ENCODE assay signal across 2 cellular contexts in the genomic region with DNA sequence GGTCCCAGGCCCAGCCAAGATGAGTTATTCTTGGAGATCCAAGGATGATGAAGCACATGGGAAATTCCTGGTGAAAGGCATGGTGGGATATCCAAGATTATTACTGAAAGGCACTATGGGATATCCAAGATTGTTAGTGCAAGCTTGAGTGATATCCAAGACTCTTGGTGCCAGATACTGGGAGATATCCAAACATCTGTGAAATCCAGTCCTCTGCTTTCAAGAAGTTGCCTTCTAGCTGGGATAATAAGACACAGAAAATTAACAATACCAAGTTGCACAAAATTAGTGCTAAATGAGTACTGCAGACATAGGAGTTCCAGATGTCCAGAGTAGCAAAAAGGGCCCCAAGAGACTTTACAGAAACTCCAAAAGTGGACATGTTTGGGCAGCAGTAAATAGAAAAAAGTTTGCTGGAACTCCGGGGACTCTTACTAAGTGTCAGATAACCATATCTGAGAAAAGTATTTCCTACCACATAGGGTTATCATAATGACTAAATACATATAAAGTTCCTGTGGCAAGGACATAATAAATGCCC.
TF ChIP-seq lines count a peak whose summit lies in the region.

No MANE protein-coding gene starts in this region.

TF ChIP-seq in A549, 52 proteins besides CTCF, POLR2A, EP300 and RAD21:
- TF ChIP-seq ESRRA (IDR thresholded peaks at IDR 0.05; ENCODE audit: borderline replicate concordance, low read length) (no peak), HDAC2 (IDR thresholded peaks at IDR 0.05) (no peak), RFX5 (IDR thresholded peaks at IDR 0.05) (no peak), FOXS1 (CRISPR knock-in tag; IDR thresholded peaks at IDR 0.05) (no peak), ZFP36 (IDR thresholded peaks at IDR 0.05; ENCODE audit: borderline replicate concordance, partially characterized antibody) (no peak), RARB (CRISPR knock-in tag; IDR thresholded peaks at IDR 0.05) (no peak), NR3C1 (IDR thresholded peaks at IDR 0.05) (no peak), MAZ (IDR thresholded peaks at IDR 0.05; ENCODE audit: borderline replicate concordance, low read depth, low read length) (no peak), BHLHE40 (IDR thresholded peaks at IDR 0.05; ENCODE audit: low read depth, low read length) (no peak), NFE2L2 (conservative IDR thresholded peaks at IDR 0.05; ENCODE audit: low read length) (no peak), CBX8 (IDR thresholded peaks at IDR 0.05) (no peak), EHF (CRISPR knock-in tag; IDR thresholded peaks at IDR 0.05) (no peak), PHF8 (IDR thresholded peaks at IDR 0.05; ENCODE audit: borderline replicate concordance, low read depth) (no peak), HOXB5 (CRISPR knock-in tag; IDR thresholded peaks at IDR 0.05) (no peak), NPAS2 (CRISPR knock-in tag; IDR thresholded peaks at IDR 0.05; ENCODE audit: borderline replicate concordance) (no peak)
- TF ChIP-seq, protein P1, sequence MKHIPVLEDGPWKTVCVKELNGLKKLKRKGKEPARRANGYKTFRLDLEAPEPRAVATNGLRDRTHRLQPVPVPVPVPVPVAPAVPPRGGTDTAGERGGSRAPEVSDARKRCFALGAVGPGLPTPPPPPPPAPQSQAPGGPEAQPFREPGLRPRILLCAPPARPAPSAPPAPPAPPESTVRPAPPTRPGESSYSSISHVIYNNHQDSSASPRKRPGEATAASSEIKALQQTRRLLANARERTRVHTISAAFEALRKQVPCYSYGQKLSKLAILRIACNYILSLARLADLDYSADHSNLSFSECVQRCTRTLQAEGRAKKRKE (CRISPR knock-in tag; IDR thresholded peaks at IDR 0.05; ENCODE audit: low read depth) = no peak
- TF ChIP-seq, protein P2, sequence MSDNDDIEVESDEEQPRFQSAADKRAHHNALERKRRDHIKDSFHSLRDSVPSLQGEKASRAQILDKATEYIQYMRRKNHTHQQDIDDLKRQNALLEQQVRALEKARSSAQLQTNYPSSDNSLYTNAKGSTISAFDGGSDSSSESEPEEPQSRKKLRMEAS (IDR thresholded peaks at IDR 0.05) = no peak
TF ChIP-seq in A549: peak in this region for 0.

TF ChIP-seq in HCT116, 20 proteins besides CTCF, POLR2A, EP300 and RAD21:
- TF ChIP-seq EZH2phosphoT487 (IDR thresholded peaks at IDR 0.05; ENCODE audit: borderline replicate concordance) (no peak), SP1 (IDR thresholded peaks at IDR 0.05; ENCODE audit: low read depth) (no peak), ZFX (IDR thresholded peaks at IDR 0.05) (no peak), JUND (IDR thresholded peaks at IDR 0.05) (no peak), EGR1 (IDR thresholded peaks at IDR 0.05; ENCODE audit: low read depth) (no peak), EZH2 (IDR thresholded peaks at IDR 0.05) (no peak), SRF (IDR thresholded peaks at IDR 0.05; ENCODE audit: low read depth) (no peak), POLR2AphosphoS5 (IDR thresholded peaks at IDR 0.05; ENCODE audit: low read depth, low read length) (no peak), ELF1 (IDR thresholded peaks at IDR 0.05; ENCODE audit: borderline replicate concordance, low read depth) (no peak), FOSL1 (IDR thresholded peaks at IDR 0.05; ENCODE audit: low read depth) (no peak), TCF7L2 (IDR thresholded peaks at IDR 0.05; ENCODE audit: borderline replicate concordance, extremely low read depth, insufficient read depth, insufficient read length) (no peak), SIN3A (IDR thresholded peaks at IDR 0.05; ENCODE audit: low read depth) (no peak), ZNF274 (IDR thresholded peaks at IDR 0.05; ENCODE audit: low read depth, low read length) (no peak), YY1 (IDR thresholded peaks at IDR 0.05; ENCODE audit: extremely low read depth, insufficient replicate concordance, low read depth, low read length) (no peak), CBX3 (IDR thresholded peaks at IDR 0.05; ENCODE audit: low read depth) (no peak)
- TF ChIP-seq, protein P3, sequence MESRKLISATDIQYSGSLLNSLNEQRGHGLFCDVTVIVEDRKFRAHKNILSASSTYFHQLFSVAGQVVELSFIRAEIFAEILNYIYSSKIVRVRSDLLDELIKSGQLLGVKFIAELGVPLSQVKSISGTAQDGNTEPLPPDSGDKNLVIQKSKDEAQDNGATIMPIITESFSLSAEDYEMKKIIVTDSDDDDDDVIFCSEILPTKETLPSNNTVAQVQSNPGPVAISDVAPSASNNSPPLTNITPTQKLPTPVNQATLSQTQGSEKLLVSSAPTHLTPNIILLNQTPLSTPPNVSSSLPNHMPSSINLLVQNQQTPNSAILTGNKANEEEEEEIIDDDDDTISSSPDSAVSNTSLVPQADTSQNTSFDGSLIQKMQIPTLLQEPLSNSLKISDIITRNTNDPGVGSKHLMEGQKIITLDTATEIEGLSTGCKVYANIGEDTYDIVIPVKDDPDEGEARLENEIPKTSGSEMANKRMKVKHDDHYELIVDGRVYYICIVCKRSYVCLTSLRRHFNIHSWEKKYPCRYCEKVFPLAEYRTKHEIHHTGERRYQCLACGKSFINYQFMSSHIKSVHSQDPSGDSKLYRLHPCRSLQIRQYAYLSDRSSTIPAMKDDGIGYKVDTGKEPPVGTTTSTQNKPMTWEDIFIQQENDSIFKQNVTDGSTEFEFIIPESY (IDR thresholded peaks at IDR 0.05; ENCODE audit: extremely low read depth, insufficient replicate concordance, low read length) = no peak
- TF ChIP-seq, protein P4, sequence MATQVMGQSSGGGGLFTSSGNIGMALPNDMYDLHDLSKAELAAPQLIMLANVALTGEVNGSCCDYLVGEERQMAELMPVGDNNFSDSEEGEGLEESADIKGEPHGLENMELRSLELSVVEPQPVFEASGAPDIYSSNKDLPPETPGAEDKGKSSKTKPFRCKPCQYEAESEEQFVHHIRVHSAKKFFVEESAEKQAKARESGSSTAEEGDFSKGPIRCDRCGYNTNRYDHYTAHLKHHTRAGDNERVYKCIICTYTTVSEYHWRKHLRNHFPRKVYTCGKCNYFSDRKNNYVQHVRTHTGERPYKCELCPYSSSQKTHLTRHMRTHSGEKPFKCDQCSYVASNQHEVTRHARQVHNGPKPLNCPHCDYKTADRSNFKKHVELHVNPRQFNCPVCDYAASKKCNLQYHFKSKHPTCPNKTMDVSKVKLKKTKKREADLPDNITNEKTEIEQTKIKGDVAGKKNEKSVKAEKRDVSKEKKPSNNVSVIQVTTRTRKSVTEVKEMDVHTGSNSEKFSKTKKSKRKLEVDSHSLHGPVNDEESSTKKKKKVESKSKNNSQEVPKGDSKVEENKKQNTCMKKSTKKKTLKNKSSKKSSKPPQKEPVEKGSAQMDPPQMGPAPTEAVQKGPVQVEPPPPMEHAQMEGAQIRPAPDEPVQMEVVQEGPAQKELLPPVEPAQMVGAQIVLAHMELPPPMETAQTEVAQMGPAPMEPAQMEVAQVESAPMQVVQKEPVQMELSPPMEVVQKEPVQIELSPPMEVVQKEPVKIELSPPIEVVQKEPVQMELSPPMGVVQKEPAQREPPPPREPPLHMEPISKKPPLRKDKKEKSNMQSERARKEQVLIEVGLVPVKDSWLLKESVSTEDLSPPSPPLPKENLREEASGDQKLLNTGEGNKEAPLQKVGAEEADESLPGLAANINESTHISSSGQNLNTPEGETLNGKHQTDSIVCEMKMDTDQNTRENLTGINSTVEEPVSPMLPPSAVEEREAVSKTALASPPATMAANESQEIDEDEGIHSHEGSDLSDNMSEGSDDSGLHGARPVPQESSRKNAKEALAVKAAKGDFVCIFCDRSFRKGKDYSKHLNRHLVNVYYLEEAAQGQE (IDR thresholded peaks at IDR 0.05; ENCODE audit: low read depth) = no peak
- TF ChIP-seq, protein P2 (IDR thresholded peaks at IDR 0.05) = no peak
- TF ChIP-seq, protein P5, sequence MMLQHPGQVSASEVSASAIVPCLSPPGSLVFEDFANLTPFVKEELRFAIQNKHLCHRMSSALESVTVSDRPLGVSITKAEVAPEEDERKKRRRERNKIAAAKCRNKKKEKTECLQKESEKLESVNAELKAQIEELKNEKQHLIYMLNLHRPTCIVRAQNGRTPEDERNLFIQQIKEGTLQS (IDR thresholded peaks at IDR 0.05) = no peak
